ENCODE assay signal across 14 cellular contexts in genomic region chr9:133952598-133953550, GRCh38.
"Had no signal": no experiment of that assay in that cellular context is flagged by ENCODE, and none has a peak within 500 bp of the region (broad histone marks: within the 10 kb centered on the region; RNA-seq: fewer than 3 reads in every experiment).

No MANE protein-coding gene starts in this region.

- DNase-seq: activated CD4-positive, alpha-beta T cell treated with anti-CD3 and anti-CD28 coated beads, Interleukin-2, amount 10 ng/mL, durations not matched to agents 7 days and 5 days; activated CD4-positive, CD25-positive, alpha-beta regulatory T cell; activated CD8-positive, alpha-beta memory T cell treated with anti-CD3 and anti-CD28 coated beads for 24 hours; activated gamma-delta T cell treated with Interleukin-2 at 50 U/mL for 16 hours; activated naive CD8-positive, alpha-beta T cell treated with anti-CD3 and anti-CD28 coated beads for 36 hours; amygdala; brain microvascular endothelial cell; erythroblast; islet precursor cell had no signal

- H3K36me3 ChIP-seq: brain microvascular endothelial cell, prostate gland, thoracic aorta had no signal

- H3K4me3 Mint-ChIP-seq: activated CD4-positive, alpha-beta T cell treated with anti-CD3 and anti-CD28 coated beads, Interleukin-2, amount 10 ng/mL, durations not matched to agents 7 days and 5 days; activated naive CD8-positive, alpha-beta T cell treated with anti-CD3 and anti-CD28 coated beads for 36 hours; nephron; T-helper 2 cell treated with Interferon-gamma antibody and Interleukin-4, amounts not matched to agents 5 μg/mL and 100 μg/mL, for 36 hours had no signal

- ATAC-seq: sciatic nerve had no signal

- H3K36me3 Mint-ChIP-seq: activated naive CD8-positive, alpha-beta T cell treated with anti-CD3 and anti-CD28 coated beads for 36 hours had no signal

- H3K27ac Mint-ChIP-seq: activated CD4-positive, alpha-beta T cell treated with anti-CD3 and anti-CD28 coated beads, Interleukin-2, amount 10 ng/mL, durations not matched to agents 7 days and 5 days; activated naive CD8-positive, alpha-beta T cell treated with anti-CD3 and anti-CD28 coated beads for 36 hours; T-helper 2 cell treated with Interferon-gamma antibody and Interleukin-4, amounts not matched to agents 5 μg/mL and 100 μg/mL, for 36 hours had no signal

- H3K27ac ChIP-seq: brain microvascular endothelial cell, prostate gland, thoracic aorta had no signal

- H3K27me3 ChIP-seq: brain microvascular endothelial cell had no signal

- H3K27me3 Mint-ChIP-seq: activated CD4-positive, alpha-beta T cell treated with anti-CD3 and anti-CD28 coated beads, Interleukin-2, amount 10 ng/mL, durations not matched to agents 7 days and 5 days; activated naive CD8-positive, alpha-beta T cell treated with anti-CD3 and anti-CD28 coated beads for 36 hours had no signal

- H3K9me3 ChIP-seq: prostate gland, thoracic aorta had no signal

- H3K4me3 ChIP-seq: prostate gland, thoracic aorta had no signal

- H3K9me3 Mint-ChIP-seq: activated CD4-positive, alpha-beta T cell treated with anti-CD3 and anti-CD28 coated beads, Interleukin-2, amount 10 ng/mL, durations not matched to agents 7 days and 5 days; activated naive CD8-positive, alpha-beta T cell treated with anti-CD3 and anti-CD28 coated beads for 36 hours; nephron; T-helper 2 cell treated with Interferon-gamma antibody and Interleukin-4, amounts not matched to agents 5 μg/mL and 100 μg/mL, for 36 hours had no signal

- H3K4me1 ChIP-seq: prostate gland had no signal
